ENCODE assay signal across 18 cellular contexts in genomic region chr1:26323382-26323781, GRCh38. TPM values are rescaled to one million over a fixed set of nuclear protein-coding genes. Genes with fewer than 3 reads are reported as not detected.
"Had no signal": no experiment of that assay in that cellular context is flagged by ENCODE, and none has a peak within 500 bp of the region (broad histone marks: within the 10 kb centered on the region; RNA-seq: fewer than 3 reads in every experiment).

No MANE protein-coding gene starts in this region.

- H3K4me3 ChIP-seq: body of pancreas, gastroesophageal sphincter, skin epidermis had no signal

- H3K9ac ChIP-seq: parathyroid adenoma had no signal

- H3K27me3 Mint-ChIP-seq: effector memory CD8-positive, alpha-beta T cell had no signal

- H2AFZ ChIP-seq: parathyroid adenoma had no signal

- H3K4me1 ChIP-seq: parathyroid adenoma had no signal

- H3K27me3 ChIP-seq: body of pancreas had no signal

- H3K9me3 ChIP-seq: body of pancreas, gastroesophageal sphincter had no signal

- H3K9me3 Mint-ChIP-seq: effector memory CD8-positive, alpha-beta T cell; T-helper 2 cell treated with Interferon-gamma antibody and Interleukin-4, amounts not matched to agents 5 μg/mL and 100 μg/mL, for 36 hours; type B pancreatic cell had no signal

- H3K79me2 ChIP-seq: parathyroid adenoma had no signal

- ATAC-seq: body of pancreas; effector memory CD8-positive, alpha-beta T cell; gastroesophageal sphincter had no signal

- DNase-seq: activated CD4-positive, CD25-positive, alpha-beta regulatory T cell treated with anti-CD3 and anti-CD28 coated beads, Interleukin-2, amount 50 U/mL, for 72 hours; activated naive CD4-positive, alpha-beta T cell; activated T-cell treated with anti-CD3 and anti-CD28 coated beads, Interleukin-2, amount 50 U/mL, for 48 hours; amniotic stem cell; body of pancreas; central memory CD4-positive, alpha-beta T cell; cortex of kidney; effector memory CD8-positive, alpha-beta T cell; kidney; SIG-M5; substantia nigra had no signal

- H3K27ac ChIP-seq: body of pancreas, epithelial cell of prostate, gastroesophageal sphincter, parathyroid adenoma, skin epidermis had no signal

- H3K27ac Mint-ChIP-seq: type B pancreatic cell had no signal

- H3K36me3 ChIP-seq: gastroesophageal sphincter had no signal

- H3K4me3 Mint-ChIP-seq: effector memory CD8-positive, alpha-beta T cell; T-helper 2 cell treated with Interferon-gamma antibody and Interleukin-4, amounts not matched to agents 5 μg/mL and 100 μg/mL, for 36 hours; type B pancreatic cell had no signal

RNA-seq across cellular contexts. Expression of gene CD52, which starts 5.6 kb away (rescaled TPM):
- total RNA-seq: body of pancreas had no signal

RNA-seq across cellular contexts. Expression of gene ZNF683, which starts 49.2 kb away (rescaled TPM):
- total RNA-seq: body of pancreas, mesenteric fat pad had no signal
